Comparison of ENCODE assay signal across 7 cellular contexts in genomic region chr4:3291969-3292570, GRCh38. TPM values are rescaled to one million over a fixed set of nuclear protein-coding genes. Genes with fewer than 3 reads are reported as not detected.
A peak's percentile ranks its signal among the peaks of the same experiment; 100 is the strongest.
DNase-seq lines count a peak whose midpoint lies in the region; ATAC-seq and TF ChIP-seq lines count a peak whose summit lies in the region.

No MANE protein-coding gene starts in this region.

- H3K27me3 Mint-ChIP-seq in GM23338 (ENCODE audit: insufficient read depth, low read depth, poor library complexity) (peaks cover 36% of the 10 kb centered on the region), nephron progenitor cell (ENCODE audit: low read depth, poor library complexity) (peaks cover 35% of the 10 kb centered on the region)
- peaks cover 18% of the 10 kb centered on the region for H3K27me3 Mint-ChIP-seq in activated T-cell treated with anti-CD3 and anti-CD28 coated beads, Interleukin-2, amount 50 U/mL, for 24 hours

- H3K4me3 ChIP-seq in GM06990 (replicated peaks; ENCODE audit: low read depth, low read length) = peak overlapping the region; percentile 68
- peak overlapping the region; percentile 63 for H3K4me3 ChIP-seq in GM23338
- peak overlapping the region; percentile 76 for H3K4me3 ChIP-seq in LNCaP clone FGC (ENCODE audit: low read depth, low read length)

- H3K4me1 ChIP-seq in GM23338 (ENCODE audit: insufficient read depth) (peaks cover 8% of the 10 kb centered on the region), foreskin keratinocyte (peaks cover 3% of the 10 kb centered on the region)

- H3K27ac Mint-ChIP-seq in GM23338 = no peak overlapping the region
- H3K27ac Mint-ChIP-seq in activated T-cell treated with anti-CD3 and anti-CD28 coated beads, Interleukin-2, amount 50 U/mL, for 24 hours = peak overlapping the region; percentile 71
- H3K27ac Mint-ChIP-seq in nephron progenitor cell = no peak overlapping the region

- no peaks in the 10 kb centered on the region for H3K9me2 ChIP-seq in GM23338 (ENCODE audit: insufficient read depth)

- H4K20me1 ChIP-seq in GM23338 (replicated peaks; ENCODE audit: insufficient read depth) = no peaks in the 10 kb centered on the region

- H3K9me3 Mint-ChIP-seq in GM23338 = no peaks in the 10 kb centered on the region
- no peaks in the 10 kb centered on the region for H3K9me3 Mint-ChIP-seq in activated T-cell treated with anti-CD3 and anti-CD28 coated beads, Interleukin-2, amount 50 U/mL, for 24 hours
- H3K9me3 Mint-ChIP-seq in nephron progenitor cell = peaks cover 3% of the 10 kb centered on the region

- H3F3A ChIP-seq in GM23338 (replicated peaks; ENCODE audit: low read depth) = 0 out of 2 replicates have a peak, but pooled peaks cover 5% of the 10 kb centered on the region

- H3K79me2 ChIP-seq in GM23338 (replicated peaks; ENCODE audit: insufficient read depth) = peaks cover 3% of the 10 kb centered on the region; the same call in 1 of the 2 replicates

- H3K36me3 Mint-ChIP-seq in GM23338 (ENCODE audit: low read depth) (no peaks in the 10 kb centered on the region; the same call in 2 of the 3 replicates), nephron progenitor cell (ENCODE audit: low read depth) (peaks cover 25% of the 10 kb centered on the region)
- H3K36me3 Mint-ChIP-seq in activated T-cell treated with anti-CD3 and anti-CD28 coated beads, Interleukin-2, amount 50 U/mL, for 24 hours (ENCODE audit: low read depth) = no peaks in the 10 kb centered on the region

- peak overlapping the region; percentile 90 for H3K4me2 ChIP-seq in GM23338

- H3K27ac ChIP-seq in GM23338 (ENCODE audit: low read depth) = no peak overlapping the region
- peak overlapping the region; percentile 37 for H3K27ac ChIP-seq in foreskin keratinocyte

- H3K27me3 ChIP-seq in GM06990 (replicated peaks; ENCODE audit: control insufficient read depth, insufficient read depth, low read length) = no peaks in the 10 kb centered on the region; the same call in 1 of the 2 replicates
- peaks cover 15% of the 10 kb centered on the region for H3K27me3 ChIP-seq in GM23338 (ENCODE audit: insufficient read depth)
- H3K27me3 ChIP-seq in foreskin keratinocyte = peaks cover 21% of the 10 kb centered on the region

- DNase-seq in GM06990 (ENCODE audit: extremely low read depth, insufficient read length) (no peak), GM23338 (ENCODE audit: low spot score) (peak; percentile 57), LNCaP clone FGC (ENCODE audit: low read depth) (no peak), foreskin keratinocyte (no peak), nephron progenitor cell (peak; percentile 64), NCI-H2171 treated with DMSO at 0.1 percent for 48 hours (lab: John Stamatoyannopoulos, UW) (no peak)
- peak; percentile 51 for DNase-seq in activated T-cell treated with anti-CD3 and anti-CD28 coated beads, Interleukin-2, amount 50 U/mL, for 24 hours

- no peak for TF ChIP-seq CTCF in GM06990 (IDR thresholded peaks at IDR 0.05; ENCODE audit: insufficient read depth, low read length, poor library complexity, severe bottlenecking)
- TF ChIP-seq CTCF in GM23338 (conservative IDR thresholded peaks at IDR 0.05; ENCODE audit: low read depth in 2 of 2) = no peak
- TF ChIP-seq CTCF in LNCaP clone FGC (IDR thresholded peaks at IDR 0.05; ENCODE audit: control insufficient read depth, extremely low read depth, insufficient read depth) = no peak
- TF ChIP-seq CTCF in foreskin keratinocyte (conservative IDR thresholded peaks at IDR 0.05) = no peak
- TF ChIP-seq CTCF in nephron progenitor cell (IDR thresholded peaks at IDR 0.05) = no peak

- H2AFZ ChIP-seq in GM23338 = peak overlapping the region; percentile 99

- ATAC-seq in GM23338 (peak; percentile 55), foreskin keratinocyte (peak; percentile 42)

- H3K4me1 Mint-ChIP-seq in GM23338 (peaks cover 19% of the 10 kb centered on the region), nephron progenitor cell (peaks cover 44% of the 10 kb centered on the region)
- H3K4me1 Mint-ChIP-seq in activated T-cell treated with anti-CD3 and anti-CD28 coated beads, Interleukin-2, amount 50 U/mL, for 24 hours (ENCODE audit: low read depth) = peaks cover 12% of the 10 kb centered on the region

- H3K36me3 ChIP-seq in GM06990 (ENCODE audit: control insufficient read depth, insufficient read depth, low read length) (no peaks in the 10 kb centered on the region), GM23338 (ENCODE audit: insufficient read depth) (no peaks in the 10 kb centered on the region)

- H3K4me3 Mint-ChIP-seq in GM23338 = peak overlapping the region; percentile 82
- peak overlapping the region; percentile 82 for H3K4me3 Mint-ChIP-seq in activated T-cell treated with anti-CD3 and anti-CD28 coated beads, Interleukin-2, amount 50 U/mL, for 24 hours
- peak overlapping the region; percentile 90 for H3K4me3 Mint-ChIP-seq in nephron progenitor cell

TF ChIP-seq in GM23338, 12 proteins besides CTCF, POLR2A, EP300 and RAD21:
- TF ChIP-seq EZH2 (IDR thresholded peaks at IDR 0.05; ENCODE audit: low read depth, unreplicated experiment) (peak; percentile 42), CREB1 (CRISPR knock-in tag; IDR thresholded peaks at IDR 0.05; ENCODE audit: low read depth) (no peak), REST (IDR thresholded peaks at IDR 0.05; ENCODE audit: unreplicated experiment) (no peak), EZH2phosphoT487 (IDR thresholded peaks at IDR 0.05; ENCODE audit: unreplicated experiment) (no peak), ZNF331 (CRISPR knock-in tag; IDR thresholded peaks at IDR 0.05; ENCODE audit: low read depth) (no peak), POLR2AphosphoS5 (IDR thresholded peaks at IDR 0.05; ENCODE audit: low read depth) (no peak)

RNA-seq across cellular contexts. Expression of gene RGS12, which starts 0.8 kb away (rescaled TPM):
- 13.4 and 19.0 TPM in 2 replicates for total RNA-seq in GM23338 (2014; rRNA removed; shearing (Covaris generic))
- polyA plus RNA-seq in GM23338 (2016; fragmentation: Nextera tagmentation; extraction: Ambion mirVana) (8.0 and 8.2 TPM in 2 replicates), foreskin keratinocyte (17.1 and 22.1 TPM in 2 replicates)
- 26.7 and 39.4 TPM in 2 replicates for total RNA-seq in foreskin keratinocyte

RNA-seq across cellular contexts. Expression of gene MSANTD1, which starts 43.1 kb away (rescaled TPM):
- total RNA-seq in GM23338 (2014; rRNA removed; shearing (Covaris generic)) = 1.0 and 1.2 TPM in 2 replicates
- polyA plus RNA-seq in GM23338 (2016; fragmentation: Nextera tagmentation; extraction: Ambion mirVana) (0.29 and 0.31 TPM in 2 replicates), foreskin keratinocyte (0.02 and 0.04 TPM in 2 replicates)
- total RNA-seq in foreskin keratinocyte = 0.07 TPM in 2 replicates

Comparison
In these comparisons a context has a peak if more than half of its experiments do, and no peak if none do; other contexts are left out.
1. DNase-seq: peak in GM23338 (single experiment), activated T-cell treated with anti-CD3 and anti-CD28 coated beads, Interleukin-2, amount 50 U/mL, for 24 hours (single experiment) and nephron progenitor cell (single experiment); none in GM06990 (single experiment), LNCaP clone FGC (single experiment), foreskin keratinocyte (0 of 2) and NCI-H2171 treated with DMSO at 0.1 percent for 48 hours (single experiment).
2. Peak in every context shown above with its lines, with median percentiles within 50 percentile points of each other: H3K4me3 ChIP-seq and H3K4me3 Mint-ChIP-seq.